ENCODE assay signal across 8 cellular contexts in genomic region chr22:24525416-24526037, GRCh38. TPM values are rescaled to one million over a fixed set of nuclear protein-coding genes. Genes with fewer than 3 reads are reported as not detected.
A peak's percentile ranks its signal among the peaks of the same experiment; 100 is the strongest.
DNase-seq lines count a peak whose midpoint lies in the region; ATAC-seq and TF ChIP-seq lines count a peak whose summit lies in the region.

No MANE protein-coding gene starts in this region.

- peak; percentile 32 to 34 for DNase-seq in NCI-H2081 (lab: John Stamatoyannopoulos, UW)
- no peak for DNase-seq in NCI-H2081 treated with DMSO at 0.1 percent for 48 hours (lab: John Stamatoyannopoulos, UW)
- DNase-seq in NCI-H460 (ENCODE audit: extremely low read depth, low read depth): peak; percentile 56
- peak; percentile 90 for DNase-seq in activated CD4-positive, alpha-beta T cell treated with anti-CD3 and anti-CD28 coated beads for 48 hours
- DNase-seq in coronary artery (ENCODE audit: low spot score): no peak
- peak; percentile 79 to 95 for DNase-seq in lower leg skin (ENCODE audit: low spot score in 2 of 2)
- peak; percentile 66 for DNase-seq in stimulated activated CD8-positive, alpha-beta memory T cell treated with anti-CD3 and anti-CD28 coated beads, Interleukin-15, amount 100 ng/mL, for 1 hour (ENCODE audit: low read depth)

- peak overlapping the region in 1 of 2 donors; percentile 82 for H3K27ac ChIP-seq in coronary artery

- peak; percentile 82 for ATAC-seq in HG03064 (IDR thresholded peaks at IDR 0.05; ENCODE audit: low read depth, unreplicated experiment)

- 9 to 11% methylated on average over 12 of the region's 12 CpGs for WGBS in lower leg skin, 2 donors

- TF ChIP-seq POLR2A in lower leg skin (IDR thresholded peaks at IDR 0.05): no peak

- TF ChIP-seq CTCF in coronary artery (IDR thresholded peaks at IDR 0.05) (peak; percentile 78), lower leg skin (IDR thresholded peaks at IDR 0.05) (peak in 1 of 3 donors; percentile 93)

- H3K4me3 ChIP-seq in coronary artery (no peak overlapping the region), lower leg skin (ENCODE audit: low read depth, poor library complexity, severe bottlenecking) (no peak overlapping the region)

- intact Hi-C loops in lower leg skin (cut with DNase I; ENCODE audit: low total_unique reads): no loop called here

RNA-seq across cellular contexts. Expression of gene GUCD1, which starts 29.4 kb away (rescaled TPM):
- total RNA-seq in NCI-H460 (2014; rRNA removed; shearing (Covaris generic)): 44.8 and 55.8 TPM in 2 replicates
- 57.0 and 84.8 TPM in 2 replicates for polyA plus RNA-seq in NCI-H460 (2014; cell fraction: nucleus; rRNA removed)
- 100 to 1,000 TPM in 1 of 4 donors, 10 to 100 TPM in 3; 67.0 to 124 (median 95.9) TPM for total RNA-seq in lower leg skin

RNA-seq across cellular contexts. Expression of gene SNRPD3, which starts 30.3 kb away (rescaled TPM):
- total RNA-seq in NCI-H460 (2014; rRNA removed; shearing (Covaris generic)): 82.3 and 92.1 TPM in 2 replicates
- polyA plus RNA-seq in NCI-H460 (2014; cell fraction: nucleus; rRNA removed): 70.9 and 92.1 TPM in 2 replicates
- 100 to 1,000 TPM; 108 to 134 (median 116) TPM for total RNA-seq in lower leg skin

RNA-seq across cellular contexts. Expression of gene UPB1, which starts 30.4 kb away (rescaled TPM):
- total RNA-seq in NCI-H460 (2014; rRNA removed; shearing (Covaris generic)): 0.02 TPM in 1 of 2 replicates, not detected in the other
- not detected in 2 replicates for polyA plus RNA-seq in NCI-H460 (2014; cell fraction: nucleus; rRNA removed)
- 1 to 10 TPM in 3 of 4 donors, under 1 TPM in 1; 0.99 to 2.1 (median 1.9) TPM for total RNA-seq in lower leg skin

Comparison
In these comparisons a context has a peak if more than half of its experiments do, and no peak if none do; other contexts are left out.
1. DNase-seq: peak in NCI-H2081 (2 of 2), NCI-H460 (single experiment), activated CD4-positive, alpha-beta T cell treated with anti-CD3 and anti-CD28 coated beads for 48 hours (single experiment), lower leg skin (2 of 2) and stimulated activated CD8-positive, alpha-beta memory T cell treated with anti-CD3 and anti-CD28 coated beads, Interleukin-15, amount 100 ng/mL, for 1 hour (single experiment); none in NCI-H2081 treated with DMSO at 0.1 percent for 48 hours (single experiment) and coronary artery (single experiment).